32 cellular contexts compared by ENCODE assay signal in the genomic region with DNA sequence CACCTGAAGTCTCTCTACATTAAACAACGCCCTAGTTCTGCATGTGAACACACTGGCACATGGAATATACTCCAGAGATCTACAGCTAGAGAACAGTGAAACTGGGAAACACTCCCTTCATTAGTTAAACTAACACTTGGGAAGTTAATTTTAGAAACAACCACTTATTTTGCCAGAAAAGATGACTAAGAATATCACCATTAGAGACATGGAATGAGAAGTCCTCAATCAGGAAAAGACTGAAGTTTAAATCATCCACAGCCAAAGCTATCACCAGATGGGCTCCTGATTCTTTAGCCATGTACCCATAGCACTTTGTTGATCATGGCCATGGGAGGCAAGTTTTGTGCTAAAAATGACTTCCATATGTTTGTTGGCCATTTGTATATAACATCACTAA.
"Had no signal": no experiment of that assay in that cellular context is flagged by ENCODE, and none has a peak within 500 bp of the region (broad histone marks: within the 10 kb centered on the region; RNA-seq: fewer than 3 reads in every experiment).

No MANE protein-coding gene starts in this region.

- H3K9ac ChIP-seq: neural progenitor cell, parathyroid adenoma had no signal

- H3K27me3 Mint-ChIP-seq: progenitor cell of endocrine pancreas; stimulated activated memory B cell treated with anti-CD40 and anti-IgM and Interleukin-4, amounts not matched to agents 10 μg/mL and 1 μg/mL and 100 μg/mL, for 72 hours; stimulated activated naive CD8-positive, alpha-beta T cell treated with anti-CD3 and anti-CD28 coated beads, Interleukin-15, amount 100 ng/mL, for 72 hours had no signal

- H3K4me1 ChIP-seq: neural progenitor cell, parathyroid adenoma, psoas muscle, right lobe of liver, spleen, thyroid gland, upper lobe of left lung, uterus had no signal

- H3K27me3 ChIP-seq: neural progenitor cell, ovary, right lobe of liver, sigmoid colon, spleen, thyroid gland, tibial nerve, upper lobe of left lung, uterus had no signal

- H3K4me2 ChIP-seq: neural progenitor cell, smooth muscle cell had no signal

- ATAC-seq: naive thymus-derived CD4-positive, alpha-beta T cell; natural killer cell; psoas muscle; right cardiac atrium; right lobe of liver; stimulated activated memory B cell treated with anti-CD40 and anti-IgM and Interleukin-4, amounts not matched to agents 10 μg/mL and 1 μg/mL and 100 μg/mL, for 72 hours; stimulated activated naive CD8-positive, alpha-beta T cell treated with anti-CD3 and anti-CD28 coated beads, Interleukin-15, amount 100 ng/mL, for 72 hours; stimulated activated naive CD8-positive, alpha-beta T cell treated with anti-CD3 and anti-CD28 coated beads, Interleukin-15, Interleukin-2, amounts not matched to agents 100 U/mL and 50 U/mL, for 24 hours had no signal

- H3K79me2 ChIP-seq: parathyroid adenoma had no signal

- H3K4me3 ChIP-seq: neural progenitor cell, ovary, psoas muscle, right lobe of liver, sigmoid colon, skin epidermis, smooth muscle cell, spleen, thoracic aorta, thyroid gland, tibial nerve, upper lobe of left lung, uterus had no signal

- H3K36me3 ChIP-seq: neural progenitor cell, ovary, right lobe of liver, spleen, thyroid gland, tibial nerve, upper lobe of left lung, uterus had no signal

- H3K4me1 Mint-ChIP-seq: naive thymus-derived CD4-positive, alpha-beta T cell; natural killer cell; stimulated activated memory B cell treated with anti-CD40 and anti-IgM and Interleukin-4, amounts not matched to agents 10 μg/mL and 1 μg/mL and 100 μg/mL, for 72 hours; stimulated activated naive CD8-positive, alpha-beta T cell treated with anti-CD3 and anti-CD28 coated beads, Interleukin-15, amount 100 ng/mL, for 72 hours had no signal

- H3K27ac Mint-ChIP-seq: naive thymus-derived CD4-positive, alpha-beta T cell; natural killer cell; nephron; neural progenitor cell; progenitor cell of endocrine pancreas; stimulated activated memory B cell treated with anti-CD40 and anti-IgM and Interleukin-4, amounts not matched to agents 10 μg/mL and 1 μg/mL and 100 μg/mL, for 72 hours; stimulated activated naive CD8-positive, alpha-beta T cell treated with anti-CD3 and anti-CD28 coated beads, Interleukin-15, amount 100 ng/mL, for 72 hours had no signal

- H3K4me3 Mint-ChIP-seq: naive thymus-derived CD4-positive, alpha-beta T cell; natural killer cell; nephron; neural progenitor cell; stimulated activated memory B cell treated with anti-CD40 and anti-IgM and Interleukin-4, amounts not matched to agents 10 μg/mL and 1 μg/mL and 100 μg/mL, for 72 hours; stimulated activated naive CD8-positive, alpha-beta T cell treated with anti-CD3 and anti-CD28 coated beads, Interleukin-15, amount 100 ng/mL, for 72 hours had no signal

- H3K9me3 Mint-ChIP-seq: natural killer cell; nephron; neural progenitor cell; stimulated activated memory B cell treated with anti-CD40 and anti-IgM and Interleukin-4, amounts not matched to agents 10 μg/mL and 1 μg/mL and 100 μg/mL, for 72 hours; stimulated activated naive CD8-positive, alpha-beta T cell treated with anti-CD3 and anti-CD28 coated beads, Interleukin-15, amount 100 ng/mL, for 72 hours had no signal

- H3K9me3 ChIP-seq: ovary, psoas muscle, right lobe of liver, sigmoid colon, spleen, thoracic aorta, thyroid gland, tibial nerve, upper lobe of left lung, uterus had no signal

- H2AFZ ChIP-seq: neural progenitor cell, parathyroid adenoma had no signal

- H3K36me3 Mint-ChIP-seq: naive thymus-derived CD4-positive, alpha-beta T cell; natural killer cell; neural progenitor cell; stimulated activated memory B cell treated with anti-CD40 and anti-IgM and Interleukin-4, amounts not matched to agents 10 μg/mL and 1 μg/mL and 100 μg/mL, for 72 hours had no signal

- DNase-seq: naive thymus-derived CD4-positive, alpha-beta T cell; natural killer cell; occipital lobe; ovary; posterior cingulate gyrus; psoas muscle; right cardiac atrium; right lobe of liver; sigmoid colon; spleen; stimulated activated CD4-positive, alpha-beta T cell treated with anti-CD3 and anti-CD28 coated beads, Interleukin-12 subunit alpha, Interleukin-12 subunit beta, amount 100 ng/mL, for 4 hours; stimulated activated CD4-positive, alpha-beta T cell treated with anti-CD3 and anti-CD28 coated beads, Interleukin-1b, Interleukin-23, amount 100 ng/mL, for 48 hours; stimulated activated CD4-positive, alpha-beta T cell treated with anti-CD3 and anti-CD28 coated beads, Interleukin-4, amount 100 ng/mL, for 1 hour; stimulated activated CD4-positive, alpha-beta T cell treated with anti-CD3 and anti-CD28 coated beads, Interleukin-4, amount 100 ng/mL, for 4 hours; stimulated activated CD8-positive, alpha-beta memory T cell treated with anti-CD3 and anti-CD28 coated beads, Interleukin-4, amount 100 ng/mL, for 48 hours; stimulated activated naive CD4-positive, alpha-beta T cell; stimulated activated naive CD8-positive, alpha-beta T cell treated with anti-CD3 and anti-CD28 coated beads, Interleukin-15, amount 100 ng/mL, for 72 hours; stimulated activated naive CD8-positive, alpha-beta T cell treated with anti-CD3 and anti-CD28 coated beads, Interleukin-15, Interleukin-2, amounts not matched to agents 100 U/mL and 50 U/mL, for 24 hours; substantia nigra; thyroid gland; trophoblast cell; upper lobe of left lung; uterus had no signal

- H3K27ac ChIP-seq: neural progenitor cell, ovary, parathyroid adenoma, psoas muscle, right lobe of liver, sigmoid colon, skin epidermis, spleen, thoracic aorta, thyroid gland, tibial nerve, upper lobe of left lung, uterus had no signal
